ENCODE assay signal across 8 cellular contexts in the genomic region with DNA sequence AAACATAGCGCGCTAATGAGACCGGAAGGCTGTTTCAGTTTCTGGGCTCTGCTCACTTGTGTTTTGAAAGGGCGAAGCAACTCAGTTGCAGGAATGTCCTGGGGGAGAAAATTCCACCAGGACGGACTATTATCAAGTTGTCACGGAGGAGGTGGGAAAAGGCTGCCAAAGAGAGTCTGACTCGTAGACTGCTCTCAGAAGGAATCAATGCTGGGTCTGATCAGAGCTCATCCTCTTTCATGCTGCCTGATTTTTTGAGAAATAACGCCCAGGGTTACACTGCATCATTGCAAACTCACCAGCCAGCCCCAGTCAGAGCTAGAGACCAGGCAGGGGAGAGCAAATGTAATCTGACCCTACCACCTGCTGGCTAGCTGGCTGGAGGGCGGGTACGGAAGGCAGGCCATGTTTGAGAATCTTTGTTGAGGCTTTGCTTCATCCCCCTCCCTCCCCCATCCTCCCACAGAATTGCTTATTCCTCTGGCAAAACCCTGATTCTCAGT.
DNase-seq lines count a peak whose midpoint lies in the region; ATAC-seq and TF ChIP-seq lines count a peak whose summit lies in the region.

No MANE protein-coding gene starts in this region.

- no peaks in the 10 kb centered on the region for H3K36me3 Mint-ChIP-seq in activated naive CD4-positive, alpha-beta T cell treated with anti-CD3 and anti-CD28 coated beads, Interleukin-2, amount 10 ng/mL, durations not matched to agents 7 days and 5 days

- DNase-seq in NCI-H1105 (lab: John Stamatoyannopoulos, UW) (peak; percentile 76), astrocyte of the cerebellum (ENCODE audit: low read depth) (peak; percentile 68), kidney tubule cell (ENCODE audit: low spot score) (peak; percentile 28), GDM1 (lab: John Stamatoyannopoulos, UW) (no peak)
- no peak for DNase-seq in activated CD4-positive, alpha-beta T cell treated with anti-CD3 and anti-CD28 coated beads for 1 hour
- DNase-seq in activated naive CD4-positive, alpha-beta T cell treated with anti-CD3 and anti-CD28 coated beads, Interleukin-2, amount 10 ng/mL, durations not matched to agents 7 days and 5 days: no peak

- H3K9me3 Mint-ChIP-seq in activated naive CD4-positive, alpha-beta T cell treated with anti-CD3 and anti-CD28 coated beads, Interleukin-2, amount 10 ng/mL, durations not matched to agents 7 days and 5 days: no peaks in the 10 kb centered on the region

- H3K27me3 Mint-ChIP-seq in activated naive CD4-positive, alpha-beta T cell treated with anti-CD3 and anti-CD28 coated beads, Interleukin-2, amount 10 ng/mL, durations not matched to agents 7 days and 5 days: peaks cover 7% of the 10 kb centered on the region

- H3K27ac Mint-ChIP-seq in activated naive CD4-positive, alpha-beta T cell treated with anti-CD3 and anti-CD28 coated beads, Interleukin-2, amount 10 ng/mL, durations not matched to agents 7 days and 5 days: no peak overlapping the region

- no peak overlapping the region for H3K4me3 Mint-ChIP-seq in activated naive CD4-positive, alpha-beta T cell treated with anti-CD3 and anti-CD28 coated beads, Interleukin-2, amount 10 ng/mL, durations not matched to agents 7 days and 5 days

- no peak for ATAC-seq in activated CD4-positive, CD25-positive, alpha-beta regulatory T cell treated with anti-CD3 and anti-CD28 coated beads, Interleukin-2, amount 50 U/mL, for 24 hours

- TF ChIP-seq CTCF in 22Rv1 (IDR thresholded peaks at IDR 0.05): peak; percentile 25
- no peak for TF ChIP-seq CTCF in astrocyte of the cerebellum (IDR thresholded peaks at IDR 0.05; ENCODE audit: low read depth, low read length, missing control alignments)

- H3K4me1 Mint-ChIP-seq in activated naive CD4-positive, alpha-beta T cell treated with anti-CD3 and anti-CD28 coated beads, Interleukin-2, amount 10 ng/mL, durations not matched to agents 7 days and 5 days: no peaks in the 10 kb centered on the region

- in situ Hi-C loops in astrocyte of the cerebellum (cut with HindIII; ENCODE audit: low sequenced_read_pairs): no loop called here

- no peak overlapping the region for H3K27ac ChIP-seq in 22Rv1

- CTCF ChIA-PET in activated naive CD4-positive, alpha-beta T cell treated with anti-CD3 and anti-CD28 coated beads, Interleukin-2, amount 10 ng/mL, durations not matched to agents 7 days and 5 days (lab: Charles Lee): interaction anchor here (0.8 kb wide), 1 partner anchor 51 kb away, joined by 3 read pairs; no protein-coding TSS in a partner anchor

- peak overlapping the region; percentile 18 for H3K4me3 ChIP-seq in astrocyte of the cerebellum (ENCODE audit: low read depth, low read length)

Comparison
In these comparisons a context has a peak if more than half of its experiments do, and no peak if none do; other contexts are left out.
1. DNase-seq: peak in NCI-H1105 (single experiment), astrocyte of the cerebellum (single experiment) and kidney tubule cell (single experiment); none in activated CD4-positive, alpha-beta T cell treated with anti-CD3 and anti-CD28 coated beads for 1 hour (single experiment), GDM1 (single experiment) and activated naive CD4-positive, alpha-beta T cell treated with anti-CD3 and anti-CD28 coated beads, Interleukin-2, amount 10 ng/mL, durations not matched to agents 7 days and 5 days (single experiment).